In the genomic region with DNA sequence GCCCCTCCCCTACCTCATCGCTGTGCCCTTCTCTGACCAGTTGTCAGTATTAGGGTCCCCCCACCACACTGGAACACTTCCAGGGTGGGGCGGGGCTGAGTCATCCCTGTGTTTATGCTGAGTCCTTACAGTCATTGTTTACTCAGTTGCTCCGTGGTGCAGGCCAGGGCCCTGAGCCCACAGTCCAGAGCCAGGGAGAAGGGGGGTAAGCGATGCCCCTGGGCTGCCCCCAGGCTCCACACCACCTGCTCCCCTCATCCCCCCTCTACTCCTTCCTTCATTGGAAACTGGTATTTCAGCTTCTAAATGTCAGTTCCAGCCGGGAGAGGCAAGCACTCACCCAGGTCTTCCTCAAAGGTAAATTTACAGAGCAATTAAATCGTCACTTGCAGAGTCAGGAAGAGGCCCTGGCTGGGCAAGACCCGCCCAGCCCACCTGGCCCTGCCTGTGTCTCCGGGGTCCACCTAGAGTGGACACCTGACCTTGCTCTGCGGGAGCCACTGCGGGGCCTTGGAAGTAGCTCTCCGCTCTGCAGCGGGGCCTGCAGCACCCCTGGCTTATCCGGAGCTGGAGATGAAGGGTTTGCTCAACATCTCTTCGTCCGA, we compare ENCODE assay signal across 8 cellular contexts. TPM values are rescaled to one million over a fixed set of nuclear protein-coding genes. Genes with fewer than 3 reads are reported as not detected.
DNase-seq lines count a peak whose midpoint lies in the region; ATAC-seq, FAIRE-seq and TF ChIP-seq lines count a peak whose summit lies in the region.

No MANE protein-coding gene starts in this region.

- no peaks in the 10 kb centered on the region for H3K27me3 ChIP-seq in neutrophil

- TF ChIP-seq POLR2A in GM12892 (IDR thresholded peaks at IDR 0.05; ENCODE audit: low read depth, low read length) = no peak
- no peak for TF ChIP-seq POLR2A in GM18505 (IDR thresholded peaks at IDR 0.05; ENCODE audit: borderline replicate concordance, extremely low read depth, insufficient read depth, insufficient read length)

- no peaks in the 10 kb centered on the region for H3K9me3 ChIP-seq in neutrophil

- no peak for TF ChIP-seq CTCF in astrocyte of the spinal cord (IDR thresholded peaks at IDR 0.05; ENCODE audit: low read depth, low read length)
- no peak for TF ChIP-seq CTCF in neutrophil (IDR thresholded peaks at IDR 0.05)

- H3K27ac ChIP-seq in neutrophil = peak overlapping the region; percentile 97

- peaks cover 40% of the 10 kb centered on the region for H3K36me3 ChIP-seq in neutrophil

- peaks cover 54 to 55% of the 10 kb centered on the region in 2 experiments for H3K4me1 ChIP-seq in neutrophil (ENCODE audit: control insufficient read depth in 1 of 2, insufficient read depth in 1 of 2, low read depth in 1 of 2, low read length in 1 of 2)

- in situ Hi-C loops in astrocyte of the spinal cord (cut with HindIII; ENCODE audit: low sequenced_read_pairs) = no loop called here

- no peak overlapping the region for H3K4me3 ChIP-seq in astrocyte of the spinal cord (ENCODE audit: low read depth, low read length)
- H3K4me3 ChIP-seq in neutrophil (ENCODE audit: low read depth in 1 of 2, low read length in 1 of 2) = peak overlapping the region in 1 of 2 experiments; percentile 5

- FAIRE-seq in GM12892 (lab: Jason Lieb, UNC) = no peak

- ATAC-seq in HG02938 (IDR thresholded peaks at IDR 0.05; ENCODE audit: unreplicated experiment) (no peak), HG03354 (IDR thresholded peaks at IDR 0.05; ENCODE audit: poor library complexity, severe bottlenecking, unreplicated experiment) (no peak), GM18505 (IDR thresholded peaks at IDR 0.05; ENCODE audit: unreplicated experiment) (no peak)

- DNase-seq in DMS79 (lab: John Stamatoyannopoulos, UW) (peak; percentile 53), NCI-H146 treated with DMSO at 0.1 percent for 48 hours (lab: John Stamatoyannopoulos, UW; ENCODE audit: unreplicated experiment) (peak; percentile 99), astrocyte of the spinal cord (ENCODE audit: low read depth, low spot score) (peak; percentile 64), GM12892 (ENCODE audit: insufficient read length) (no peak)

RNA-seq across cellular contexts. Expression of a gene that starts 4.8 kb away (rescaled TPM):
- 17.1 TPM for polyA plus RNA-seq in GM12892 (2012; ENCODE audit: missing spikeins)

RNA-seq across cellular contexts. Expression of a gene that starts 43.1 kb away (rescaled TPM):
- polyA plus RNA-seq in GM12892 (2012; ENCODE audit: missing spikeins) = 0.87 TPM
